In genomic region chr20:24987873-24988835, GRCh38 we compare ENCODE assay signal across 18 cellular contexts. TPM values are rescaled to one million over a fixed set of nuclear protein-coding genes. Genes with fewer than 3 reads are reported as not detected.
A peak's percentile ranks its signal among the peaks of the same experiment; 100 is the strongest.
DNase-seq lines count a peak whose midpoint lies in the region; ATAC-seq and TF ChIP-seq lines count a peak whose summit lies in the region.
"Had no signal": no experiment of that assay in that cellular context is flagged by ENCODE, and none has a peak within 500 bp of the region (broad histone marks: within the 10 kb centered on the region; RNA-seq: fewer than 3 reads in every experiment).

No MANE protein-coding gene starts in this region.

- ATAC-seq in activated CD8-positive, alpha-beta memory T cell treated with anti-CD3 and anti-CD28 coated beads, Interleukin-2, amount 10 ng/mL, durations not matched to agents 7 days and 5 days, result no peak
- ATAC-seq: stimulated activated memory B cell treated with anti-CD40 and anti-IgM and Interleukin-4, amounts not matched to agents 10 μg/mL and 1 μg/mL and 100 μg/mL, for 72 hours had no signal

- TF ChIP-seq POLR2A in erythroblast (IDR thresholded peaks at IDR 0.05; ENCODE audit: low read length), result no peak

- H3K27me3 Mint-ChIP-seq in activated CD8-positive, alpha-beta memory T cell treated with anti-CD3 and anti-CD28 coated beads, Interleukin-2, amount 10 ng/mL, durations not matched to agents 7 days and 5 days, result no peaks in the 10 kb centered on the region
- H3K27me3 Mint-ChIP-seq: stimulated activated memory B cell treated with anti-CD40 and anti-IgM and Interleukin-4, amounts not matched to agents 10 μg/mL and 1 μg/mL and 100 μg/mL, for 72 hours had no signal

- H3K4me1 Mint-ChIP-seq in activated CD8-positive, alpha-beta memory T cell treated with anti-CD3 and anti-CD28 coated beads, Interleukin-2, amount 10 ng/mL, durations not matched to agents 7 days and 5 days, result peaks cover 72% of the 10 kb centered on the region

- H3K4me3 Mint-ChIP-seq in activated CD8-positive, alpha-beta memory T cell treated with anti-CD3 and anti-CD28 coated beads, Interleukin-2, amount 10 ng/mL, durations not matched to agents 7 days and 5 days, result no peak overlapping the region
- H3K4me3 Mint-ChIP-seq: stimulated activated memory B cell treated with anti-CD40 and anti-IgM and Interleukin-4, amounts not matched to agents 10 μg/mL and 1 μg/mL and 100 μg/mL, for 72 hours had no signal

- peaks cover 34% of the 10 kb centered on the region for H3K36me3 Mint-ChIP-seq in activated CD8-positive, alpha-beta memory T cell treated with anti-CD3 and anti-CD28 coated beads, Interleukin-2, amount 10 ng/mL, durations not matched to agents 7 days and 5 days

- no peaks in the 10 kb centered on the region for H3K9me3 Mint-ChIP-seq in activated CD8-positive, alpha-beta memory T cell treated with anti-CD3 and anti-CD28 coated beads, Interleukin-2, amount 10 ng/mL, durations not matched to agents 7 days and 5 days (ENCODE audit: low read depth)
- H3K9me3 Mint-ChIP-seq: activated naive CD4-positive, alpha-beta T cell treated with anti-CD3 and anti-CD28 coated beads, Interleukin-2, amount 50 U/mL, for 72 hours; stimulated activated memory B cell treated with anti-CD40 and anti-IgM and Interleukin-4, amounts not matched to agents 10 μg/mL and 1 μg/mL and 100 μg/mL, for 72 hours had no signal

- H3K27ac ChIP-seq in epithelial cell of prostate, result peak overlapping the region; percentile 27
- H3K27ac ChIP-seq: Peyer's patch had no signal

- no peak overlapping the region for H3K27ac Mint-ChIP-seq in activated CD8-positive, alpha-beta memory T cell treated with anti-CD3 and anti-CD28 coated beads, Interleukin-2, amount 10 ng/mL, durations not matched to agents 7 days and 5 days
- H3K27ac Mint-ChIP-seq: stimulated activated memory B cell treated with anti-CD40 and anti-IgM and Interleukin-4, amounts not matched to agents 10 μg/mL and 1 μg/mL and 100 μg/mL, for 72 hours had no signal

- peak; percentile 49 for DNase-seq in activated CD8-positive, alpha-beta memory T cell treated with anti-CD3 and anti-CD28 coated beads for 24 hours
- no peak for DNase-seq in activated CD8-positive, alpha-beta memory T cell treated with anti-CD3 and anti-CD28 coated beads, Interleukin-2, amount 50 U/mL, for 4 hours
- peak; percentile 36 for DNase-seq in activated CD8-positive, alpha-beta memory T cell treated with anti-CD3 and anti-CD28 coated beads, Interleukin-2, amount 10 ng/mL, durations not matched to agents 7 days and 5 days
- DNase-seq in epithelial cell of prostate (ENCODE audit: low read depth, low spot score), result no peak
- peak; percentile 20 for DNase-seq in stimulated activated CD8-positive, alpha-beta memory T cell treated with anti-CD3 and anti-CD28 coated beads, Interleukin-4, amount 100 ng/mL, for 48 hours
- DNase-seq in anterior cingulate cortex (lab: John Stamatoyannopoulos, UW), result no peak
- no peak for DNase-seq in erythroblast (lab: John Stamatoyannopoulos, UW)
- no peak for DNase-seq in NCI-H1417 treated with DMSO at 0.1 percent for 48 hours (lab: John Stamatoyannopoulos, UW)
- DNase-seq: activated CD4-positive, alpha-beta T cell treated with anti-CD3 and anti-CD28 coated beads, Interleukin-2, amount 50 U/mL, for 48 hours; COR-L47; effector CD8-positive, alpha-beta T cell; NCI-H2081 treated with DMSO at 0.1 percent for 48 hours had no signal

- CTCF ChIA-PET in activated CD8-positive, alpha-beta memory T cell treated with anti-CD3 and anti-CD28 coated beads, Interleukin-2, amount 10 ng/mL, durations not matched to agents 7 days and 5 days (lab: Charles Lee), result interaction anchor here (0.8 to 1.2 kb wide), 2 partner anchors 58 to 60 kb away, joined by 3 read pairs; no protein-coding TSS in a partner anchor

RNA-seq across cellular contexts. Expression of gene APMAP, which starts 4.4 kb away (rescaled TPM):
- 10 to 100 TPM; 47.5 to 56.0 TPM for total RNA-seq in activated CD8-positive, alpha-beta memory T cell treated with anti-CD3 and anti-CD28 coated beads, Interleukin-2, amount 10 ng/mL, durations not matched to agents 7 days and 5 days

RNA-seq across cellular contexts. Expression of gene CST7, which starts 39.1 kb away (rescaled TPM):
- 100 to 1,000 TPM; 177 to 202 TPM for total RNA-seq in activated CD8-positive, alpha-beta memory T cell treated with anti-CD3 and anti-CD28 coated beads, Interleukin-2, amount 10 ng/mL, durations not matched to agents 7 days and 5 days
- total RNA-seq: bronchial epithelial cell, IMR-90, osteoblast had no signal

Comparison
In these comparisons a context has a peak if more than half of its experiments do, and no peak if none do; other contexts are left out.
1. DNase-seq: peak in activated CD8-positive, alpha-beta memory T cell treated with anti-CD3 and anti-CD28 coated beads for 24 hours (single experiment), activated CD8-positive, alpha-beta memory T cell treated with anti-CD3 and anti-CD28 coated beads, Interleukin-2, amount 10 ng/mL, durations not matched to agents 7 days and 5 days (single experiment) and stimulated activated CD8-positive, alpha-beta memory T cell treated with anti-CD3 and anti-CD28 coated beads, Interleukin-4, amount 100 ng/mL, for 48 hours (single experiment); none in activated CD8-positive, alpha-beta memory T cell treated with anti-CD3 and anti-CD28 coated beads, Interleukin-2, amount 50 U/mL, for 4 hours (single experiment), epithelial cell of prostate (single experiment), anterior cingulate cortex (0 of 58), erythroblast (0 of 2) and NCI-H1417 treated with DMSO at 0.1 percent for 48 hours (single experiment).